ENCODE assay signal across 1 cellular context in genomic region chr4:22515145-22515887, GRCh38.
TF ChIP-seq lines count a peak whose summit lies in the region.

No MANE protein-coding gene starts in this region.

TF ChIP-seq in HCT116, 20 proteins besides CTCF, POLR2A, EP300 and RAD21 (continued from another document):
- TF ChIP-seq REST (IDR thresholded peaks at IDR 0.05; ENCODE audit: low read depth) (no peak), SRF (IDR thresholded peaks at IDR 0.05; ENCODE audit: low read depth) (no peak), ZFX (IDR thresholded peaks at IDR 0.05) (peak; percentile 99), CBX3 (IDR thresholded peaks at IDR 0.05; ENCODE audit: low read depth) (no peak), YY1 (IDR thresholded peaks at IDR 0.05; ENCODE audit: extremely low read depth, insufficient replicate concordance, low read depth, low read length) (no peak), POLR2AphosphoS5 (IDR thresholded peaks at IDR 0.05; ENCODE audit: low read depth, low read length) (no peak), ATF3 (IDR thresholded peaks at IDR 0.05) (no peak), EZH2phosphoT487 (IDR thresholded peaks at IDR 0.05; ENCODE audit: borderline replicate concordance) (no peak), EZH2 (IDR thresholded peaks at IDR 0.05) (no peak), EGR1 (IDR thresholded peaks at IDR 0.05; ENCODE audit: low read depth) (no peak), ELF1 (IDR thresholded peaks at IDR 0.05; ENCODE audit: borderline replicate concordance, low read depth) (no peak), SP1 (IDR thresholded peaks at IDR 0.05; ENCODE audit: low read depth) (no peak), SIN3A (IDR thresholded peaks at IDR 0.05; ENCODE audit: low read depth) (peak; percentile 49; the same call in 1 of the 2 replicates)
- TF ChIP-seq, protein P1, sequence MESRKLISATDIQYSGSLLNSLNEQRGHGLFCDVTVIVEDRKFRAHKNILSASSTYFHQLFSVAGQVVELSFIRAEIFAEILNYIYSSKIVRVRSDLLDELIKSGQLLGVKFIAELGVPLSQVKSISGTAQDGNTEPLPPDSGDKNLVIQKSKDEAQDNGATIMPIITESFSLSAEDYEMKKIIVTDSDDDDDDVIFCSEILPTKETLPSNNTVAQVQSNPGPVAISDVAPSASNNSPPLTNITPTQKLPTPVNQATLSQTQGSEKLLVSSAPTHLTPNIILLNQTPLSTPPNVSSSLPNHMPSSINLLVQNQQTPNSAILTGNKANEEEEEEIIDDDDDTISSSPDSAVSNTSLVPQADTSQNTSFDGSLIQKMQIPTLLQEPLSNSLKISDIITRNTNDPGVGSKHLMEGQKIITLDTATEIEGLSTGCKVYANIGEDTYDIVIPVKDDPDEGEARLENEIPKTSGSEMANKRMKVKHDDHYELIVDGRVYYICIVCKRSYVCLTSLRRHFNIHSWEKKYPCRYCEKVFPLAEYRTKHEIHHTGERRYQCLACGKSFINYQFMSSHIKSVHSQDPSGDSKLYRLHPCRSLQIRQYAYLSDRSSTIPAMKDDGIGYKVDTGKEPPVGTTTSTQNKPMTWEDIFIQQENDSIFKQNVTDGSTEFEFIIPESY (IDR thresholded peaks at IDR 0.05; ENCODE audit: extremely low read depth, insufficient replicate concordance, low read length): no peak
- TF ChIP-seq, protein P2, sequence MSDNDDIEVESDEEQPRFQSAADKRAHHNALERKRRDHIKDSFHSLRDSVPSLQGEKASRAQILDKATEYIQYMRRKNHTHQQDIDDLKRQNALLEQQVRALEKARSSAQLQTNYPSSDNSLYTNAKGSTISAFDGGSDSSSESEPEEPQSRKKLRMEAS (IDR thresholded peaks at IDR 0.05): peak; percentile 91
